Comparison of ENCODE assay signal across 24 cellular contexts in the genomic region with DNA sequence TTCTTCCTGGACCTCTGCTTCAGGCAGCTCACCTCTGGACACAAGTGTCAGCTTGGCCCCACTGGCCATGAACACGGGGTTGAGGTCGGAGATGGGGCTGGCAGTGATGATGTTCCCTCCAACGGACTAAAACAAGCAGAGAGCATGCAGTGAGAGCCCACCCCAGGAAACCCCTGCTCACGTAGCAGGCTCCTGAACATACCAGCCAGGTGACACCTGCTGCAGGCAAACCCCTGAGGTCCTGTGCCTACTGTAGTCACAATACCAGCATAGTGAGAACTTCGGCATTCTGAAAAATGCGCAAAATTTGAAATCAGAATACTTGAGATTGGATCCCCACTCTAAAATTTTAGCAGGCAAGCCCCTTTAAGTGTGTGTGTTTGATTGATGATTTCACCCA. TPM values are rescaled to one million over a fixed set of nuclear protein-coding genes. Genes with fewer than 3 reads are reported as not detected.
DNase-seq lines count a peak whose midpoint lies in the region; ATAC-seq, FAIRE-seq and TF ChIP-seq lines count a peak whose summit lies in the region.
"Had no signal": no experiment of that assay in that cellular context is flagged by ENCODE, and none has a peak within 500 bp of the region (broad histone marks: within the 10 kb centered on the region; RNA-seq: fewer than 3 reads in every experiment).

No MANE protein-coding gene starts in this region.

- intact Hi-C loops in activated CD4-positive, alpha-beta T cell treated with anti-CD3 and anti-CD28 coated beads, Interleukin-2, amount 10 ng/mL, durations not matched to agents 24 days and 14 days (cut with micrococcal nuclease), result no loop called here
- intact Hi-C loops in activated CD4-positive, alpha-beta T cell treated with anti-CD3 and anti-CD28 coated beads for 36 hours (cut with DNase I, micrococcal nuclease), result no loop called here
- intact Hi-C loops in Calu3 (cut with micrococcal nuclease; ENCODE audit: unreplicated experiment) (loop anchor here (5.0 kb wide), 1 partner anchor 46 kb away; no protein-coding TSS in a partner anchor), PC-9 (cut with micrococcal nuclease; ENCODE audit: unreplicated experiment) (loop anchor here (5.0 to 10.0 kb wide), 2 partner anchors 49 to 1167 kb away; no protein-coding TSS in a partner anchor)

- no peak for FAIRE-seq in astrocyte (lab: Jason Lieb, UNC)
- FAIRE-seq: A204.1, HTR-8/SVneo had no signal

- no peaks in the 10 kb centered on the region for H3K9me3 Mint-ChIP-seq in activated CD4-positive, alpha-beta T cell treated with anti-CD3 and anti-CD28 coated beads, Interleukin-2, amount 10 ng/mL, durations not matched to agents 24 days and 14 days
- H3K9me3 Mint-ChIP-seq in activated CD4-positive, alpha-beta T cell treated with anti-CD3 and anti-CD28 coated beads for 36 hours (ENCODE audit: low read depth), result no peaks in the 10 kb centered on the region
- no peaks in the 10 kb centered on the region for H3K9me3 Mint-ChIP-seq in Calu3 (ENCODE audit: low read depth, unreplicated experiment)
- H3K9me3 Mint-ChIP-seq in astrocyte (ENCODE audit: unreplicated experiment), result peaks cover 4% of the 10 kb centered on the region
- H3K9me3 Mint-ChIP-seq: CD4-positive, alpha-beta T cell had no signal

- H3K27ac ChIP-seq in astrocyte (ENCODE audit: low read depth, low read length) (no peak overlapping the region), PC-9 (no peak overlapping the region)
- H3K27ac ChIP-seq: BLaER1, GM23248, SJCRH30 had no signal

- H3K4me1 ChIP-seq in astrocyte (ENCODE audit: insufficient read depth, low read length), result peaks cover 32% of the 10 kb centered on the region
- H3K4me1 ChIP-seq in PC-9 (replicated peaks; ENCODE audit: insufficient read depth), result peaks cover 46% of the 10 kb centered on the region

- H2AFZ ChIP-seq in astrocyte (ENCODE audit: low read depth, low read length) (no peak overlapping the region), PC-9 (no peak overlapping the region)
- H2AFZ ChIP-seq: GM23248 had no signal

- no peaks in the 10 kb centered on the region for H3K36me3 Mint-ChIP-seq in activated CD4-positive, alpha-beta T cell treated with anti-CD3 and anti-CD28 coated beads, Interleukin-2, amount 10 ng/mL, durations not matched to agents 24 days and 14 days (ENCODE audit: low read depth)
- H3K36me3 Mint-ChIP-seq in activated CD4-positive, alpha-beta T cell treated with anti-CD3 and anti-CD28 coated beads for 36 hours (ENCODE audit: low read depth), result no peaks in the 10 kb centered on the region
- H3K36me3 Mint-ChIP-seq in Calu3 (ENCODE audit: insufficient read depth, unreplicated experiment) (peaks cover 17% of the 10 kb centered on the region), astrocyte (ENCODE audit: low read depth, unreplicated experiment) (peaks cover 6% of the 10 kb centered on the region)

- peaks cover 30% of the 10 kb centered on the region for H3K4me1 Mint-ChIP-seq in activated CD4-positive, alpha-beta T cell treated with anti-CD3 and anti-CD28 coated beads, Interleukin-2, amount 10 ng/mL, durations not matched to agents 24 days and 14 days
- H3K4me1 Mint-ChIP-seq in activated CD4-positive, alpha-beta T cell treated with anti-CD3 and anti-CD28 coated beads for 36 hours, result peaks cover 6% of the 10 kb centered on the region
- H3K4me1 Mint-ChIP-seq in Calu3 (ENCODE audit: low read depth, unreplicated experiment) (peaks cover 46% of the 10 kb centered on the region), astrocyte (ENCODE audit: low read depth, unreplicated experiment) (peaks cover 38% of the 10 kb centered on the region)

- H3K79me2 ChIP-seq in astrocyte (ENCODE audit: insufficient read depth, low read length) (no peaks in the 10 kb centered on the region), PC-9 (ENCODE audit: low read depth) (no peaks in the 10 kb centered on the region)

- no peak overlapping the region for H3K9ac ChIP-seq in astrocyte (ENCODE audit: low read length)
- H3K9ac ChIP-seq: BLaER1, GM23248 had no signal

- no peaks in the 10 kb centered on the region for H3K9me2 ChIP-seq in PC-9 (ENCODE audit: insufficient read depth)

- BruUV-seq in Calu3 (replicated peaks; lab: Mats Ljungman, UMichigan), result no TSS peak
- no TSS peak for BruUV-seq in PC-9 (replicated peaks; lab: Mats Ljungman, UMichigan)

- ATAC-seq in activated CD4-positive, alpha-beta T cell treated with anti-CD3 and anti-CD28 coated beads for 36 hours, result no peak
- ATAC-seq: Right ventricle myocardium inferior had no signal

- H3K27me3 ChIP-seq in astrocyte (ENCODE audit: insufficient read depth, low read length), result no peaks in the 10 kb centered on the region
- H3K27me3 ChIP-seq in PC-9 (ENCODE audit: insufficient read depth, low read depth), result no peaks in the 10 kb centered on the region
- H3K27me3 ChIP-seq: BLaER1, MG63, SJCRH30 had no signal

- H3K36me3 ChIP-seq in astrocyte (ENCODE audit: insufficient read depth, low read length), result no peaks in the 10 kb centered on the region
- H3K36me3 ChIP-seq in PC-9 (ENCODE audit: low read depth), result peaks cover 23% of the 10 kb centered on the region
- H3K36me3 ChIP-seq: BLaER1, MG63, SJCRH30 had no signal

- H3K4me2 ChIP-seq in astrocyte (ENCODE audit: low read length) (no peak overlapping the region), PC-9 (no peak overlapping the region)
- H3K4me2 ChIP-seq: BLaER1 had no signal

- H3K4me3 Mint-ChIP-seq in activated CD4-positive, alpha-beta T cell treated with anti-CD3 and anti-CD28 coated beads, Interleukin-2, amount 10 ng/mL, durations not matched to agents 24 days and 14 days, result peak overlapping the region; percentile 3
- no peak overlapping the region for H3K4me3 Mint-ChIP-seq in activated CD4-positive, alpha-beta T cell treated with anti-CD3 and anti-CD28 coated beads for 36 hours
- H3K4me3 Mint-ChIP-seq in Calu3 (ENCODE audit: low read depth, unreplicated experiment) (no peak overlapping the region), astrocyte (ENCODE audit: unreplicated experiment) (no peak overlapping the region)
- H3K4me3 Mint-ChIP-seq: CD4-positive, alpha-beta T cell had no signal

- POLR2A ChIA-PET in activated CD4-positive, alpha-beta T cell treated with anti-CD3 and anti-CD28 coated beads for 36 hours (lab: Charles Lee), result no interaction called here
- POLR2A ChIA-PET in PC-9 (lab: Charles Lee; ENCODE audit: unreplicated experiment), result no interaction called here

- DNase-seq in activated CD4-positive, alpha-beta T cell treated with anti-CD3 and anti-CD28 coated beads, Interleukin-2, amount 10 ng/mL, durations not matched to agents 24 days and 14 days, result no peak
- DNase-seq in activated CD4-positive, alpha-beta T cell treated with anti-CD3 and anti-CD28 coated beads for 36 hours, result no peak
- DNase-seq in Calu3 (no peak), astrocyte (ENCODE audit: low read depth) (no peak), islet precursor cell (peak; percentile 43), HK-2 (ENCODE audit: unreplicated experiment) (no peak), PC-9 (no peak), 8988T (no peak)
- DNase-seq: CD4-positive, alpha-beta T cell; DMS53; GM23248; KG1; MG63; NCI-H1105 treated with DMSO at 0.1 percent for 48 hours; NCI-H2029; NCI-H446; NCI-H524 treated with DMSO at 0.1 percent for 48 hours; NCI-H774; SJCRH30 had no signal

- H3K4me3 ChIP-seq in astrocyte (ENCODE audit: insufficient read depth, low read depth, low read length), result no peak overlapping the region
- no peak overlapping the region for H3K4me3 ChIP-seq in PC-9
- H3K4me3 ChIP-seq: BLaER1, GM23248, MG63, SJCRH30 had no signal

- H3K9me3 ChIP-seq in astrocyte (ENCODE audit: insufficient read depth, low read depth, low read length) (no peaks in the 10 kb centered on the region), PC-9 (ENCODE audit: insufficient read depth, low read depth) (no peaks in the 10 kb centered on the region)
- H3K9me3 ChIP-seq: BLaER1, MG63, SJCRH30 had no signal

- TF ChIP-seq CTCF in Calu3 (IDR thresholded peaks at IDR 0.05; ENCODE audit: unreplicated experiment), result no peak
- no peak for TF ChIP-seq CTCF in astrocyte (IDR thresholded peaks at IDR 0.05; ENCODE audit: insufficient read depth, low read depth, low read length)
- no peak for TF ChIP-seq CTCF in PC-9 (conservative IDR thresholded peaks at IDR 0.05)

- CTCF ChIA-PET in activated CD4-positive, alpha-beta T cell treated with anti-CD3 and anti-CD28 coated beads for 36 hours (lab: Charles Lee), result no interaction called here
- CTCF ChIA-PET in Calu3 (lab: Charles Lee), result no interaction called here
- CTCF ChIA-PET in PC-9 (lab: Charles Lee), result no interaction called here

- peaks cover 2% of the 10 kb centered on the region for H3K27me3 Mint-ChIP-seq in activated CD4-positive, alpha-beta T cell treated with anti-CD3 and anti-CD28 coated beads, Interleukin-2, amount 10 ng/mL, durations not matched to agents 24 days and 14 days
- H3K27me3 Mint-ChIP-seq in activated CD4-positive, alpha-beta T cell treated with anti-CD3 and anti-CD28 coated beads for 36 hours, result no peaks in the 10 kb centered on the region
- H3K27me3 Mint-ChIP-seq in Calu3 (ENCODE audit: unreplicated experiment), result no peaks in the 10 kb centered on the region
- H3K27me3 Mint-ChIP-seq in astrocyte (ENCODE audit: low read depth, unreplicated experiment), result peaks cover 2% of the 10 kb centered on the region
- H3K27me3 Mint-ChIP-seq: CD4-positive, alpha-beta T cell had no signal

- H3F3A ChIP-seq in PC-9 (ENCODE audit: insufficient read depth, low read depth), result peaks cover 35% of the 10 kb centered on the region

- H4K20me1 ChIP-seq in astrocyte (ENCODE audit: insufficient read depth, low read length) (no peaks in the 10 kb centered on the region), PC-9 (ENCODE audit: insufficient read depth) (no peaks in the 10 kb centered on the region)
- H4K20me1 ChIP-seq: BLaER1 had no signal

- no peak overlapping the region for H3K27ac Mint-ChIP-seq in activated CD4-positive, alpha-beta T cell treated with anti-CD3 and anti-CD28 coated beads, Interleukin-2, amount 10 ng/mL, durations not matched to agents 24 days and 14 days
- no peak overlapping the region for H3K27ac Mint-ChIP-seq in activated CD4-positive, alpha-beta T cell treated with anti-CD3 and anti-CD28 coated beads for 36 hours
- H3K27ac Mint-ChIP-seq in Calu3 (ENCODE audit: unreplicated experiment), result peak overlapping the region; percentile 54
- peak overlapping the region; percentile 18 for H3K27ac Mint-ChIP-seq in astrocyte (ENCODE audit: unreplicated experiment)
- H3K27ac Mint-ChIP-seq: CD4-positive, alpha-beta T cell had no signal

RNA-seq across cellular contexts. Expression of gene XDH, which starts 32.9 kb away (rescaled TPM):
- total RNA-seq in activated CD4-positive, alpha-beta T cell treated with anti-CD3 and anti-CD28 coated beads, Interleukin-2, amount 10 ng/mL, durations not matched to agents 24 days and 14 days, result not detected in 2 replicates
- total RNA-seq in activated CD4-positive, alpha-beta T cell treated with anti-CD3 and anti-CD28 coated beads for 36 hours, result under 1 TPM in 1 of 2 experiments, not detected in 1; 0.11 TPM
- total RNA-seq in Calu3 (2022), result 4.2 and 5.6 TPM in 2 replicates
- total RNA-seq in astrocyte, result 1.9 and 2.2 TPM in 2 replicates
- 5.7 and 7.7 TPM in 2 replicates for total RNA-seq in PC-9 (2021)
- total RNA-seq: G401, Right ventricle myocardium inferior, SJCRH30 had no signal

Comparison
In these comparisons a context has a peak if more than half of its experiments do, and no peak if none do; other contexts are left out.
1. H3K27ac Mint-ChIP-seq: peak in Calu3 (single experiment) and astrocyte (single experiment); none in activated CD4-positive, alpha-beta T cell treated with anti-CD3 and anti-CD28 coated beads, Interleukin-2, amount 10 ng/mL, durations not matched to agents 24 days and 14 days (single experiment) and activated CD4-positive, alpha-beta T cell treated with anti-CD3 and anti-CD28 coated beads for 36 hours (single experiment).
2. intact Hi-C loops: an anchor here in Calu3 (5.0 kb wide) and PC-9 (5.0 to 10.0 kb wide); none called in activated CD4-positive, alpha-beta T cell treated with anti-CD3 and anti-CD28 coated beads, Interleukin-2, amount 10 ng/mL, durations not matched to agents 24 days and 14 days and activated CD4-positive, alpha-beta T cell treated with anti-CD3 and anti-CD28 coated beads for 36 hours.